ENCODE assay signal across 8 cellular contexts in genomic region chr3:127259882-127260281, GRCh38. TPM values are rescaled to one million over a fixed set of nuclear protein-coding genes. Genes with fewer than 3 reads are reported as not detected.
"Had no signal": no experiment of that assay in that cellular context is flagged by ENCODE, and none has a peak within 500 bp of the region (broad histone marks: within the 10 kb centered on the region; RNA-seq: fewer than 3 reads in every experiment).

No MANE protein-coding gene starts in this region.

- H3K27ac Mint-ChIP-seq: IgD-negative memory B cell had no signal

- H3K9me3 Mint-ChIP-seq: IgD-negative memory B cell had no signal

- H3K27me3 Mint-ChIP-seq: IgD-negative memory B cell had no signal

- H3K4me3 Mint-ChIP-seq: IgD-negative memory B cell had no signal

- DNase-seq: IMR-90, KBM-7, KG1 had no signal

- H3K4me1 Mint-ChIP-seq: IgD-negative memory B cell had no signal

- ATAC-seq: HepG2, K562 had no signal

RNA-seq across cellular contexts. Expression of gene PRR20G, which starts 28.0 kb away (rescaled TPM):
- total RNA-seq: HepG2, HT-29, HT1080, IMR-90, K562 had no signal
